1 cellular context compared by ENCODE assay signal in genomic region chr1:112369389-112370285, GRCh38.
TF ChIP-seq lines count a peak whose summit lies in the region.

No MANE protein-coding gene starts in this region.

TF ChIP-seq in K562, 482 proteins besides CTCF, POLR2A, EP300 and RAD21 (continued from another document and continues in another):
- TF ChIP-seq SMARCA5 (IDR thresholded peaks at IDR 0.05) (no peak), KDM4B (IDR thresholded peaks at IDR 0.05; ENCODE audit: borderline replicate concordance in 2 of 2, low read depth in 1 of 2) (no peak), AFF1 (IDR thresholded peaks at IDR 0.05; ENCODE audit: low read depth in 1 of 2, partially characterized antibody in 2 of 2) (no peak), CTBP1 (IDR thresholded peaks at IDR 0.05; ENCODE audit: borderline replicate concordance) (peak; percentile 68; the same call in 1 of the 2 replicates), PHF20 (IDR thresholded peaks at IDR 0.05; ENCODE audit: partially characterized antibody) (no peak), SAFB2 (IDR thresholded peaks at IDR 0.05; ENCODE audit: borderline replicate concordance, low read depth, low read length, severe bottlenecking) (no peak), MCM2 (IDR thresholded peaks at IDR 0.05; ENCODE audit: low read depth) (no peak), BRD4 (IDR thresholded peaks at IDR 0.05) (no peak), RBM15 (IDR thresholded peaks at IDR 0.05; ENCODE audit: insufficient read depth, low read length) (no peak), STAG1 (CRISPR knock-in tag; IDR thresholded peaks at IDR 0.05; ENCODE audit: borderline replicate concordance) (peak; percentile 85; the same call in 1 of the 2 replicates), BCOR (IDR thresholded peaks at IDR 0.05) (no peak), LEF1 (IDR thresholded peaks at IDR 0.05) (no peak), ZNF75A (CRISPR knock-in tag; IDR thresholded peaks at IDR 0.05) (no peak), BRD9 (IDR thresholded peaks at IDR 0.05; ENCODE audit: low read depth, partially characterized antibody) (no peak), TFAP4 (CRISPR knock-in tag; IDR thresholded peaks at IDR 0.05; ENCODE audit: borderline replicate concordance) (peak; percentile 61; the same call in 1 of the 2 replicates), MNT (conservative IDR thresholded peaks at IDR 0.05) (no peak), CEBPB (tag; IDR thresholded peaks at IDR 0.05) (no peak), PREB (CRISPR knock-in tag; IDR thresholded peaks at IDR 0.05) (no peak), SP1 (CRISPR knock-in tag; IDR thresholded peaks at IDR 0.05) (peak; percentile 43; the same call in 1 of the 2 replicates), BDP1 (IDR thresholded peaks at IDR 0.05; ENCODE audit: insufficient read depth, insufficient read length) (no peak), MAZ (CRISPR knock-in tag; conservative IDR thresholded peaks at IDR 0.05 in 1 of 2, IDR thresholded peaks at IDR 0.05 in 1 of 2) (peak; percentile 23 to 49; a peak in 2 of 4 replicates), ZNF785 (CRISPR knock-in tag; IDR thresholded peaks at IDR 0.05) (no peak), ZNF518B (CRISPR knock-in tag; IDR thresholded peaks at IDR 0.05) (no peak), POLR2AphosphoS2 (IDR thresholded peaks at IDR 0.05; ENCODE audit: low read length) (no peak), SREBF1 (IDR thresholded peaks at IDR 0.05; ENCODE audit: borderline replicate concordance, low read depth, low read length) (0 out of 2 replicates have a peak, but pooled peaks have one; percentile 41), NKRF (IDR thresholded peaks at IDR 0.05; ENCODE audit: borderline replicate concordance) (no peak), ZNF143 (CRISPR knock-in tag; IDR thresholded peaks at IDR 0.05) (no peak), SIN3A (IDR thresholded peaks at IDR 0.05; ENCODE audit: borderline replicate concordance in 2 of 2, control insufficient read depth in 1 of 2, low read depth in 2 of 2, low read length in 2 of 2) (no peak), PYGO2 (tag; IDR thresholded peaks at IDR 0.05) (no peak), E2F5 (CRISPR knock-in tag; IDR thresholded peaks at IDR 0.05) (no peak), THAP7 (CRISPR knock-in tag; IDR thresholded peaks at IDR 0.05) (no peak), PHB (CRISPR knock-in tag; IDR thresholded peaks at IDR 0.05) (no peak), NFYB (IDR thresholded peaks at IDR 0.05; ENCODE audit: extremely low read depth, insufficient read length) (no peak), MED1 (CRISPR knock-in tag; IDR thresholded peaks at IDR 0.05; ENCODE audit: borderline replicate concordance) (no peak), ATF1 (CRISPR knock-in tag; IDR thresholded peaks at IDR 0.05) (no peak), ATF1 (tag; IDR thresholded peaks at IDR 0.05) (no peak), PRDM10 (IDR thresholded peaks at IDR 0.05; ENCODE audit: partially characterized antibody) (peak; percentile 78), YBX1 (IDR thresholded peaks at IDR 0.05) (no peak), ZBTB1 (CRISPR knock-in tag; IDR thresholded peaks at IDR 0.05; ENCODE audit: borderline replicate concordance, low read depth) (no peak), ZBTB9 (CRISPR knock-in tag; IDR thresholded peaks at IDR 0.05) (no peak)
